Comparison of ENCODE assay signal across 12 cellular contexts in genomic region chr6:35484921-35485392, GRCh38. TPM values are rescaled to one million over a fixed set of nuclear protein-coding genes. Genes with fewer than 3 reads are reported as not detected.
DNase-seq lines count a peak whose midpoint lies in the region; ATAC-seq, FAIRE-seq and TF ChIP-seq lines count a peak whose summit lies in the region.
"Had no signal": no experiment of that assay in that cellular context is flagged by ENCODE, and none has a peak within 500 bp of the region (broad histone marks: within the 10 kb centered on the region; RNA-seq: fewer than 3 reads in every experiment).

No MANE protein-coding gene starts in this region.

- H4K8ac ChIP-seq in H1 (ENCODE audit: extremely low read depth, insufficient read depth, low read length), result peak overlapping the region; percentile 96

- TF ChIP-seq RAD21 in H1 (IDR thresholded peaks at IDR 0.05 in 1 of 2, conservative IDR thresholded peaks at IDR 0.05 in 1 of 2; ENCODE audit: low read depth in 2 of 2, low read length in 2 of 2), result no peak

- H2BK12ac ChIP-seq in H1 (ENCODE audit: low read depth, low read length), result peak overlapping the region; percentile 100

- in situ Hi-C loops in GM13976 (cut with MboI; ENCODE audit: low sequenced_read_pairs, unreplicated experiment), result no loop called here

- peaks cover 6% of the 10 kb centered on the region for H3K79me1 ChIP-seq in H1 (ENCODE audit: low read depth, low read length)

- FAIRE-seq in H1 (lab: Jason Lieb, UNC), result no peak
- FAIRE-seq: colon had no signal

- H2AK5ac ChIP-seq in H1 (ENCODE audit: low read depth, low read length), result peak overlapping the region; percentile 99

- TF ChIP-seq EP300 in H1 (IDR thresholded peaks at IDR 0.05; ENCODE audit: borderline replicate concordance in 1 of 2, low read depth in 2 of 2, low read length in 2 of 2), result no peak

- peaks cover 49% of the 10 kb centered on the region for H3K4me1 ChIP-seq in cardiac muscle cell (ENCODE audit: low read depth)
- H3K4me1 ChIP-seq in H1 (replicated peaks in 1 of 4; ENCODE audit: control insufficient read depth in 3 of 4, insufficient read depth in 4 of 4, low read length in 3 of 4), result peaks cover 21 to 45% (median 36%) of the 10 kb centered on the region in 4 experiments
- peaks cover 6 to 54% of the 10 kb centered on the region in 2 donors for H3K4me1 ChIP-seq in muscle layer of duodenum (ENCODE audit: control insufficient read depth in 1 of 2, insufficient read depth in 2 of 2, low read length in 2 of 2)

- no peak for TF ChIP-seq POLR2A in H1 (IDR thresholded peaks at IDR 0.05; ENCODE audit: control extremely low read depth in 1 of 2, low read depth in 2 of 2, low read length in 2 of 2)

- TF ChIP-seq CTCF in cardiac muscle cell (IDR thresholded peaks at IDR 0.05; ENCODE audit: low read depth, low read length) (no peak), H1 (IDR thresholded peaks at IDR 0.05; ENCODE audit: control extremely low read depth in 1 of 3, insufficient read depth in 1 of 3, low read depth in 1 of 3, low read length in 3 of 3) (no peak), GM13976 (IDR thresholded peaks at IDR 0.05; ENCODE audit: borderline replicate concordance, control extremely low read depth, extremely low read depth, insufficient read depth, missing control alignments) (no peak)

- POLR2A ChIA-PET in H1 (lab: Charles Lee; ENCODE audit: partially characterized antibody), result interaction anchor here (0.7 to 37.6 kb wide), 6 partner anchors 7 to 159 kb away, joined by 3 to 1319 read pairs (median 4); partner anchors contain the start of genes PPARD, RPL10A and TEAD3

- H3K18ac ChIP-seq in H1 (ENCODE audit: extremely low read depth, low read length), result peak overlapping the region; percentile 93

- intact Hi-C loops in left cardiac atrium (cut with DNase I), result no loop called here

- peak overlapping the region; percentile 67 for H2BK20ac ChIP-seq in H1 (ENCODE audit: low read length)

- H3K27ac ChIP-seq in cardiac muscle cell (peak overlapping the region; percentile 87), H1 (ENCODE audit: low read depth, low read length) (peak overlapping the region; percentile 97), muscle layer of duodenum (ENCODE audit: low read length) (peak overlapping the region; percentile 67)

- H3K4me2 ChIP-seq in H1 (ENCODE audit: insufficient read depth in 1 of 2, low read depth in 2 of 2, low read length in 2 of 2), result peak overlapping the region; percentile 71 to 78

- H3K23me2 ChIP-seq in H1 (ENCODE audit: low read depth, low read length), result peaks cover 5% of the 10 kb centered on the region; the same call in 1 of the 2 replicates

- H3K27me3 Mint-ChIP-seq in activated naive CD8-positive, alpha-beta T cell treated with anti-CD3 and anti-CD28 coated beads, Interleukin-2, amount 50 U/mL, for 24 hours, result no peaks in the 10 kb centered on the region
- H3K27me3 Mint-ChIP-seq: activated CD8-positive, alpha-beta memory T cell treated with anti-CD3 and anti-CD28 coated beads, Interleukin-2, amount 10 ng/mL, durations not matched to agents 7 days and 5 days had no signal

- H3K79me2 ChIP-seq in H1 (ENCODE audit: control insufficient read depth in 1 of 2, insufficient read depth in 2 of 2, low read length in 2 of 2), result peaks cover 0 to 17% of the 10 kb centered on the region in 2 experiments; a peak in 2 of 4 replicates

- peak overlapping the region; percentile 71 for H3K4ac ChIP-seq in H1 (replicated peaks; ENCODE audit: insufficient read length, low read depth, low read length)

- no peak for ATAC-seq in left cardiac atrium
- no peak for ATAC-seq in activated naive CD8-positive, alpha-beta T cell treated with anti-CD3 and anti-CD28 coated beads, Interleukin-2, amount 50 U/mL, for 24 hours
- ATAC-seq: activated CD8-positive, alpha-beta memory T cell treated with anti-CD3 and anti-CD28 coated beads, Interleukin-2, amount 10 ng/mL, durations not matched to agents 7 days and 5 days had no signal

- no peak overlapping the region for H3K23ac ChIP-seq in H1 (ENCODE audit: insufficient read length)

- H3K4me1 Mint-ChIP-seq in activated naive CD8-positive, alpha-beta T cell treated with anti-CD3 and anti-CD28 coated beads, Interleukin-2, amount 50 U/mL, for 24 hours, result no peaks in the 10 kb centered on the region

- H3K27ac Mint-ChIP-seq in activated naive CD8-positive, alpha-beta T cell treated with anti-CD3 and anti-CD28 coated beads, Interleukin-2, amount 50 U/mL, for 24 hours, result no peak overlapping the region
- H3K27ac Mint-ChIP-seq: activated CD8-positive, alpha-beta memory T cell treated with anti-CD3 and anti-CD28 coated beads, Interleukin-2, amount 10 ng/mL, durations not matched to agents 7 days and 5 days had no signal

- no peak overlapping the region for H3K14ac ChIP-seq in H1 (ENCODE audit: insufficient read length)

- no peak overlapping the region for H3K4me3 Mint-ChIP-seq in activated naive CD8-positive, alpha-beta T cell treated with anti-CD3 and anti-CD28 coated beads, Interleukin-2, amount 50 U/mL, for 24 hours
- H3K4me3 Mint-ChIP-seq: activated CD8-positive, alpha-beta memory T cell treated with anti-CD3 and anti-CD28 coated beads, Interleukin-2, amount 10 ng/mL, durations not matched to agents 7 days and 5 days had no signal

- H4K5ac ChIP-seq in H1 (ENCODE audit: insufficient read length, low read depth, low read length), result peak overlapping the region; percentile 70

- peak overlapping the region; percentile 52 for H3K56ac ChIP-seq in H1 (replicated peaks; ENCODE audit: insufficient read length, low read depth, low read length)

- 70% methylated on average over 7 of the region's 7 CpGs; no CpG with 5 or more reads in 1 of the 2 experiments for WGBS in H1 (ENCODE audit: extremely low coverage in 1 of 2, insufficient coverage in 1 of 2, insufficient read length in 1 of 2, insufficient replicate concordance in 2 of 2, low coverage in 1 of 2, low lambda C conversion rate in 2 of 2, missing lambda C conversion rate in 1 of 2), 2 experiments

- H3K27me3 ChIP-seq in cardiac muscle cell (no peaks in the 10 kb centered on the region), H1 (replicated peaks in 1 of 4; ENCODE audit: control insufficient read depth in 3 of 4, extremely low read depth in 1 of 4, insufficient read depth in 3 of 4, low read length in 3 of 4) (no peaks in the 10 kb centered on the region; a peak in 1 of 7 replicates), muscle layer of duodenum (ENCODE audit: low read depth, low read length) (no peaks in the 10 kb centered on the region)

- peak overlapping the region; percentile 89; the same call in 1 of the 2 replicates for H2BK15ac ChIP-seq in H1 (ENCODE audit: low read length)

- H2BK120ac ChIP-seq in H1 (replicated peaks; ENCODE audit: low read depth, low read length), result peak overlapping the region; percentile 93

- no peaks in the 10 kb centered on the region for H3K36me3 Mint-ChIP-seq in activated naive CD8-positive, alpha-beta T cell treated with anti-CD3 and anti-CD28 coated beads, Interleukin-2, amount 50 U/mL, for 24 hours (ENCODE audit: low read depth)
- H3K36me3 Mint-ChIP-seq: activated CD8-positive, alpha-beta memory T cell treated with anti-CD3 and anti-CD28 coated beads, Interleukin-2, amount 10 ng/mL, durations not matched to agents 7 days and 5 days had no signal

- H2AFZ ChIP-seq in H1 (ENCODE audit: low read length), result no peak overlapping the region

- no peaks in the 10 kb centered on the region for H3K36me3 ChIP-seq in cardiac muscle cell
- H3K36me3 ChIP-seq in H1 (ENCODE audit: control insufficient read depth in 2 of 4, insufficient read depth in 4 of 4, low read length in 3 of 4), result peaks cover 0 to 8% (median 1%) of the 10 kb centered on the region in 4 experiments; a peak in 2 of 8 replicates
- H3K36me3 ChIP-seq in muscle layer of duodenum (ENCODE audit: control insufficient read depth in 1 of 2, insufficient read depth in 2 of 2, low read length in 2 of 2), result peaks cover 7 to 18% of the 10 kb centered on the region in 2 donors

- no peaks in the 10 kb centered on the region for H3K9me3 Mint-ChIP-seq in activated naive CD8-positive, alpha-beta T cell treated with anti-CD3 and anti-CD28 coated beads, Interleukin-2, amount 50 U/mL, for 24 hours

- CTCF ChIA-PET in H1 (lab: Charles Lee; ENCODE audit: partially characterized antibody), result interaction anchor here (0.7 to 3.6 kb wide), 5 partner anchors 12 to 69 kb away, joined by 3 to 13 read pairs (median 4); partner anchors contain the start of gene RPL10A

- peak overlapping the region in 3 of 4 experiments; percentile 41 to 79 (median 76); a peak in 5 of 7 replicates for H3K9ac ChIP-seq in H1 (replicated peaks in 1 of 4; ENCODE audit: extremely low read depth in 1 of 4, low read depth in 3 of 4, low read length in 3 of 4)

- DNase-seq in cardiac muscle cell (ENCODE audit: low read depth in 1 of 2, low spot score in 1 of 2), result no peak
- DNase-seq in left cardiac atrium, result no peak
- DNase-seq in H1 (ENCODE audit: low read depth in 1 of 2, low spot score in 2 of 2), result peak in 1 of 2 experiments; percentile 55
- no peak for DNase-seq in Kasumi-1 (lab: John Stamatoyannopoulos, UW)
- no peak for DNase-seq in activated naive CD8-positive, alpha-beta T cell treated with anti-CD3 and anti-CD28 coated beads, Interleukin-2, amount 50 U/mL, for 24 hours
- no peak for DNase-seq in DMS 273 (lab: John Stamatoyannopoulos, UW; ENCODE audit: unreplicated experiment)
- DNase-seq in GM13976 (ENCODE audit: low spot score), result no peak
- DNase-seq: activated CD8-positive, alpha-beta memory T cell treated with anti-CD3 and anti-CD28 coated beads, Interleukin-2, amount 10 ng/mL, durations not matched to agents 7 days and 5 days; GOT3 had no signal

- peak overlapping the region; percentile 99 for H4K91ac ChIP-seq in H1 (replicated peaks; ENCODE audit: insufficient read length, low read length)

- peak overlapping the region; percentile 99 for H2BK5ac ChIP-seq in H1 (ENCODE audit: low read depth, low read length)

- H3K4me3 ChIP-seq in cardiac muscle cell, result no peak overlapping the region
- H3K4me3 ChIP-seq in H1 (ENCODE audit: extremely low read depth in 1 of 4, insufficient read depth in 2 of 4, low read depth in 3 of 4, low read length in 4 of 4), result peak overlapping the region in 3 of 4 experiments; percentile 38 to 60 (median 52); a peak in 4 of 8 replicates
- H3K4me3 ChIP-seq in muscle layer of duodenum (ENCODE audit: low read depth in 1 of 2, low read length in 2 of 2), result no peak overlapping the region

- H4K20me1 ChIP-seq in H1 (replicated peaks in 1 of 2; ENCODE audit: control insufficient read depth in 1 of 2, insufficient read depth in 2 of 2, low read length in 2 of 2), result peaks cover 0 to 7% of the 10 kb centered on the region in 2 experiments

- H3K9me3 ChIP-seq in cardiac muscle cell (ENCODE audit: low read depth) (no peaks in the 10 kb centered on the region), H1 (ENCODE audit: insufficient read depth in 2 of 2, low read depth in 1 of 2, low read length in 1 of 2) (no peaks in the 10 kb centered on the region), muscle layer of duodenum (ENCODE audit: control insufficient read depth in 1 of 2, low read length in 2 of 2) (no peaks in the 10 kb centered on the region)

RNA-seq across cellular contexts. Expression of gene TEAD3, which starts 11.9 kb away (rescaled TPM):
- total RNA-seq in cardiac muscle cell (65.2 and 98.6 TPM in 2 replicates), left cardiac atrium (10 to 100 TPM; 22.4 to 39.6 TPM)
- polyA plus RNA-seq in cardiac muscle cell (64.0 and 78.3 TPM in 2 replicates), H1 (2011; rRNA removed) (20.1 and 31.0 TPM in 2 replicates)
- total RNA-seq in H1 (2021; fragmentation: NEBNext Ultra II Directional; extraction: Animal tissue kit (Norgen Biotek cat#: 25700)), result 27.0 and 28.7 TPM in 2 replicates
- polyA plus RNA-seq in H1 (2011; cell fraction: cytosol; rRNA removed), result 21.2 TPM
- 34.8 TPM for polyA plus RNA-seq in H1 (2011; cell fraction: nucleus; rRNA removed)
- 23.4 to 29.3 TPM (median 26.1 TPM) in 4 replicates for polyA plus RNA-seq in H1 (2012, experiment 1 of 2)
- polyA plus RNA-seq in H1 (2012, experiment 2 of 2), result 22.5 TPM
- polyA plus RNA-seq in H1 (2013, experiment 1 of 2), result 17.6 TPM
- 16.7 TPM for polyA plus RNA-seq in H1 (2013, experiment 2 of 2)
- 8.8 and 12.4 TPM in 2 replicates for polyA minus RNA-seq in H1 (2011; rRNA and poly(A)+ RNA removed)
- 9.2 TPM for polyA minus RNA-seq in H1 (2011; cell fraction: cytosol; rRNA and poly(A)+ RNA removed)
- polyA minus RNA-seq in H1 (2011; cell fraction: nucleus; rRNA and poly(A)+ RNA removed), result 9.6 TPM

RNA-seq across cellular contexts. Expression of gene RPL10A, which starts 16.8 kb away (rescaled TPM):
- total RNA-seq in cardiac muscle cell, result 1,095 and 1,320 TPM in 2 replicates
- 390 and 521 TPM in 2 replicates for polyA plus RNA-seq in cardiac muscle cell
- 100 to 1,000 TPM; 691 to 715 TPM for total RNA-seq in left cardiac atrium
- 1,893 and 1,923 TPM in 2 replicates for total RNA-seq in H1 (2021; fragmentation: NEBNext Ultra II Directional; extraction: Animal tissue kit (Norgen Biotek cat#: 25700))
- 2,801 and 2,948 TPM in 2 replicates for polyA plus RNA-seq in H1 (2011; rRNA removed)
- polyA plus RNA-seq in H1 (2011; cell fraction: cytosol; rRNA removed), result 3,231 TPM
- 2,819 TPM for polyA plus RNA-seq in H1 (2011; cell fraction: nucleus; rRNA removed)
- polyA plus RNA-seq in H1 (2012, experiment 1 of 2), result 2,565 to 3,012 TPM (median 2,684 TPM) in 4 replicates
- polyA plus RNA-seq in H1 (2012, experiment 2 of 2), result 2,057 TPM
- 2,379 TPM for polyA plus RNA-seq in H1 (2013, experiment 1 of 2)
- 2,280 TPM for polyA plus RNA-seq in H1 (2013, experiment 2 of 2)
- polyA minus RNA-seq in H1 (2011; rRNA and poly(A)+ RNA removed), result 958 and 1,373 TPM in 2 replicates
- polyA minus RNA-seq in H1 (2011; cell fraction: cytosol; rRNA and poly(A)+ RNA removed), result 907 TPM
- polyA minus RNA-seq in H1 (2011; cell fraction: nucleus; rRNA and poly(A)+ RNA removed), result 793 TPM

RNA-seq across cellular contexts. Expression of gene TULP1, which starts 27.7 kb away (rescaled TPM):
- 4.8 and 5.2 TPM in 2 replicates for total RNA-seq in cardiac muscle cell
- polyA plus RNA-seq in cardiac muscle cell, result 0.92 and 5.9 TPM in 2 replicates
- total RNA-seq in left cardiac atrium, result under 1 TPM in 1 of 2 donors, not detected in 1; 0.32 TPM
- total RNA-seq in H1 (2021; fragmentation: NEBNext Ultra II Directional; extraction: Animal tissue kit (Norgen Biotek cat#: 25700)), result 5.0 and 6.8 TPM in 2 replicates
- 3.2 and 4.4 TPM in 2 replicates for polyA plus RNA-seq in H1 (2011; rRNA removed)
- polyA plus RNA-seq in H1 (2011; cell fraction: cytosol; rRNA removed), result 4.1 TPM
- 5.5 TPM for polyA plus RNA-seq in H1 (2011; cell fraction: nucleus; rRNA removed)
- 4.6 to 5.8 TPM (median 5.4 TPM) in 4 replicates for polyA plus RNA-seq in H1 (2012, experiment 1 of 2)
- polyA plus RNA-seq in H1 (2012, experiment 2 of 2), result 8.5 TPM
- 4.2 TPM for polyA plus RNA-seq in H1 (2013, experiment 1 of 2)
- polyA plus RNA-seq in H1 (2013, experiment 2 of 2), result 4.4 TPM
- polyA minus RNA-seq in H1 (2011; rRNA and poly(A)+ RNA removed), result 0.32 and 2.4 TPM in 2 replicates
- 1.9 TPM for polyA minus RNA-seq in H1 (2011; cell fraction: cytosol; rRNA and poly(A)+ RNA removed)
- 4.6 TPM for polyA minus RNA-seq in H1 (2011; cell fraction: nucleus; rRNA and poly(A)+ RNA removed)
- total RNA-seq: activated CD8-positive, alpha-beta memory T cell treated with anti-CD3 and anti-CD28 coated beads, Interleukin-2, amount 10 ng/mL, durations not matched to agents 7 days and 5 days; lung microvascular endothelial cell had no signal

RNA-seq across cellular contexts. Expression of gene FANCE, which starts 32.8 kb away (rescaled TPM):
- total RNA-seq in cardiac muscle cell (23.8 and 28.1 TPM in 2 replicates), left cardiac atrium (1 to 10 TPM; 1.8 to 3.7 TPM)
- polyA plus RNA-seq in cardiac muscle cell (19.4 and 21.3 TPM in 2 replicates), H1 (2011; rRNA removed) (17.0 and 19.2 TPM in 2 replicates)
- 16.1 and 16.4 TPM in 2 replicates for total RNA-seq in H1 (2021; fragmentation: NEBNext Ultra II Directional; extraction: Animal tissue kit (Norgen Biotek cat#: 25700))
- 19.6 TPM for polyA plus RNA-seq in H1 (2011; cell fraction: cytosol; rRNA removed)
- 21.5 TPM for polyA plus RNA-seq in H1 (2011; cell fraction: nucleus; rRNA removed)
- 11.7 to 17.9 TPM (median 16.0 TPM) in 4 replicates for polyA plus RNA-seq in H1 (2012, experiment 1 of 2)
- 22.8 TPM for polyA plus RNA-seq in H1 (2012, experiment 2 of 2)
- polyA plus RNA-seq in H1 (2013, experiment 1 of 2), result 8.4 TPM
- 8.7 TPM for polyA plus RNA-seq in H1 (2013, experiment 2 of 2)
- polyA minus RNA-seq in H1 (2011; rRNA and poly(A)+ RNA removed), result 17.3 and 24.8 TPM in 2 replicates
- polyA minus RNA-seq in H1 (2011; cell fraction: cytosol; rRNA and poly(A)+ RNA removed), result 15.8 TPM
- polyA minus RNA-seq in H1 (2011; cell fraction: nucleus; rRNA and poly(A)+ RNA removed), result 8.3 TPM

Comparison
In these comparisons a context has a peak if more than half of its experiments do, and no peak if none do; other contexts are left out.
1. H3K4me3 ChIP-seq: peak in H1 (3 of 4); none in cardiac muscle cell (single experiment) and muscle layer of duodenum (0 of 2).
2. Peak in every context shown above with its lines, with median percentiles within 50 percentile points of each other: H3K27ac ChIP-seq.